21 cellular contexts compared by ENCODE assay signal in genomic region chr10:114022292-114022691, GRCh38. TPM values are rescaled to one million over a fixed set of nuclear protein-coding genes. Genes with fewer than 3 reads are reported as not detected.
A peak's percentile ranks its signal among the peaks of the same experiment; 100 is the strongest.
DNase-seq lines count a peak whose midpoint lies in the region; ATAC-seq and TF ChIP-seq lines count a peak whose summit lies in the region.
"Had no signal": no experiment of that assay in that cellular context is flagged by ENCODE, and none has a peak within 500 bp of the region (broad histone marks: within the 10 kb centered on the region; RNA-seq: fewer than 3 reads in every experiment).

No MANE protein-coding gene starts in this region.

- TF ChIP-seq EP300 in stomach (IDR thresholded peaks at IDR 0.05), result no peak

- H3K9me3 ChIP-seq in stomach, result no peaks in the 10 kb centered on the region
- H3K9me3 ChIP-seq: prostate gland had no signal

- H3K4me1 ChIP-seq in stomach, result peaks cover 0 to 25% (median 8%) of the 10 kb centered on the region in 4 donors
- H3K4me1 ChIP-seq: prostate gland had no signal

- DNase-seq in Right ventricle myocardium inferior (ENCODE audit: missing footprints) (peak; percentile 68), cardiac septum (ENCODE audit: low spot score) (no peak), fibroblast of mammary gland (ENCODE audit: low read depth) (peak; percentile 80), lung microvascular endothelial cell (ENCODE audit: low read depth in 2 of 2) (peak; percentile 10 to 41), SHP77 treated with DMSO at 0.1 percent for 48 hours (lab: John Stamatoyannopoulos, UW) (no peak), stomach (no peak), NCI-H2029 (lab: John Stamatoyannopoulos, UW) (no peak)
- DNase-seq: brain microvascular endothelial cell; DMS 273 treated with DMSO at 0.1 percent for 48 hours; GDM1; GOT3; MM.1S; NCI-H1436 treated with DMSO at 0.1 percent for 48 hours; NCI-H2171; NCI-H524 treated with DMSO at 0.1 percent for 48 hours; stimulated activated CD4-positive, alpha-beta T cell treated with anti-CD3 and anti-CD28 coated beads, Interleukin-4, amount 100 ng/mL, for 4 hours had no signal

- WGBS in stomach, 5 donors, result 64 to 76% (median 71%) methylated on average over 9 of the region's 9 CpGs

- H3K4me3 ChIP-seq in fibroblast of mammary gland (ENCODE audit: control insufficient read depth, low read depth, low read length), result no peak overlapping the region
- H3K4me3 ChIP-seq in stomach, result no peak overlapping the region
- H3K4me3 ChIP-seq: prostate gland had no signal

- no peak overlapping the region for H3K27ac ChIP-seq in stomach
- H3K27ac ChIP-seq: brain microvascular endothelial cell, C4-2B, prostate gland had no signal

- no peaks in the 10 kb centered on the region for H3K27me3 ChIP-seq in stomach
- H3K27me3 ChIP-seq: brain microvascular endothelial cell had no signal

- ATAC-seq in Right ventricle myocardium inferior (peak; percentile 90), HG02571 (IDR thresholded peaks at IDR 0.05; ENCODE audit: unreplicated experiment) (no peak)
- ATAC-seq: activated naive CD4-positive, alpha-beta T cell treated with anti-CD3 and anti-CD28 coated beads, Interleukin-2, amount 50 U/mL, for 72 hours had no signal

- intact Hi-C loops in Right ventricle myocardium inferior (cut with DNase I) (loop anchor here (1.0 to 5.0 kb wide), 3 partner anchors 21 to 100 kb away; partner anchors contain the start of gene ADRB1), cardiac septum (cut with DNase I) (no loop called here), stomach (cut with DNase I; ENCODE audit: low total_unique reads) (no loop called here)

- no peak for TF ChIP-seq POLR2A in stomach (IDR thresholded peaks at IDR 0.05)

- H3K36me3 ChIP-seq in stomach, result no peaks in the 10 kb centered on the region
- H3K36me3 ChIP-seq: brain microvascular endothelial cell, prostate gland had no signal

- TF ChIP-seq CTCF in fibroblast of mammary gland (conservative IDR thresholded peaks at IDR 0.05; ENCODE audit: control insufficient read depth, insufficient read depth, low read depth, low read length), result no peak
- TF ChIP-seq CTCF in stomach (IDR thresholded peaks at IDR 0.05), result no peak

RNA-seq across cellular contexts. Expression of gene ADRB1, which starts 21.4 kb away (rescaled TPM):
- total RNA-seq in Right ventricle myocardium inferior, result 63.1 TPM
- 26.4 TPM for total RNA-seq in cardiac septum
- 10.5 and 54.4 TPM in 2 replicates for total RNA-seq in lung microvascular endothelial cell
- 1 to 10 TPM in 1 of 5 donors, under 1 TPM in 2, not detected in 2; 0.58 to 1.7 (median 0.87) TPM for total RNA-seq in stomach
- under 1 TPM; 0.43 to 0.76 (median 0.50) TPM for polyA plus RNA-seq in stomach
- total RNA-seq: activated naive CD4-positive, alpha-beta T cell treated with anti-CD3 and anti-CD28 coated beads, Interleukin-2, amount 50 U/mL, for 72 hours; activated T-helper 1 cell treated with anti-CD3 and anti-CD28 coated beads, Interleukin-12 subunit alpha, Interleukin-12 subunit beta, Interleukin-2, Interleukin-4 antibody, amounts not matched to agents 30 ng/mL and 10 ng/mL and 1 ng/mL, durations not matched to agents 14 hours and 24 hours and 36 hours had no signal

Comparison
In these comparisons a context has a peak if more than half of its experiments do, and no peak if none do; other contexts are left out.
1. DNase-seq: peak in Right ventricle myocardium inferior (single experiment), fibroblast of mammary gland (single experiment) and lung microvascular endothelial cell (2 of 2); none in cardiac septum (single experiment), SHP77 treated with DMSO at 0.1 percent for 48 hours (single experiment), stomach (single experiment) and NCI-H2029 (single experiment).